22 cellular contexts compared by ENCODE assay signal in the genomic region with DNA sequence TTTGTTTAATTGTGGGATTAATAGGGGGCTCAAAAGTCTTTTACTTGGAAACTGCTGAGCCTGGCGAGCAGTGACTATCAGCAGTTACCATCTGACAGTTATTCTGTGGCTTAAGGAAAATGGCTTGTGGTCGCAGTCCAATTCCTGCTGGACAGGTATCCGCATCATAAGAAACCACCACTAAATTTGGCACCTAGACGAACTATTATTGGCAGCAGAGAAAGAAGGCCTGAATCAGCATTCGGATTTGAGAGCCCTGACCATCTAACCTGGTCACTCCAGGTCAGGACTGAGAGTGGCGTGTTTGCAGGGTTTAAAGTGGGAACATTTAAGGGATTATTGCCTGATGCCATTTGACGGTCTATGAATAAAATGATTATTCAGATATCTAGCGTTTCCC.
A peak's percentile ranks its signal among the peaks of the same experiment; 100 is the strongest.
DNase-seq lines count a peak whose midpoint lies in the region; ATAC-seq, FAIRE-seq and TF ChIP-seq lines count a peak whose summit lies in the region.
"Had no signal": no experiment of that assay in that cellular context is flagged by ENCODE, and none has a peak within 500 bp of the region (broad histone marks: within the 10 kb centered on the region; RNA-seq: fewer than 3 reads in every experiment).

No MANE protein-coding gene starts in this region.

- no peak overlapping the region for H3K4me3 ChIP-seq in GM23248
- no peak overlapping the region for H3K4me3 ChIP-seq in retinal pigment epithelial cell (ENCODE audit: low read length)
- H3K4me3 ChIP-seq: hepatocyte, thoracic aorta had no signal

- in situ Hi-C loops in GM23248 (cut with MboI), result loop anchor here (25.0 kb wide), 2 partner anchors 952 to 1127 kb away; no protein-coding TSS in a partner anchor

- peaks cover 34% of the 10 kb centered on the region for H3K27me3 ChIP-seq in GM23248 (replicated peaks; ENCODE audit: insufficient read depth)
- H3K27me3 ChIP-seq: foreskin keratinocyte had no signal

- intact Hi-C loops in activated CD4-positive, alpha-beta T cell treated with anti-CD3 and anti-CD28 coated beads, Interleukin-2, amount 10 ng/mL, durations not matched to agents 24 days and 14 days (cut with micrococcal nuclease), result loop anchor here (5.0 to 10.0 kb wide), 2 partner anchors 136 to 592 kb away; no protein-coding TSS in a partner anchor

- no peak for ATAC-seq in GM21360 (IDR thresholded peaks at IDR 0.05; ENCODE audit: unreplicated experiment)
- ATAC-seq: foreskin keratinocyte; naive thymus-derived CD8-positive, alpha-beta T cell; sciatic nerve; stimulated activated memory B cell treated with anti-CD40 and anti-IgM and Interleukin-4, amounts not matched to agents 10 μg/mL and 1 μg/mL and 100 μg/mL, for 72 hours; T-cell had no signal

- H3K27ac ChIP-seq in GM23248 (no peak overlapping the region), epithelial cell of prostate (no peak overlapping the region)
- H3K27ac ChIP-seq: foreskin keratinocyte, thoracic aorta, WERI-Rb-1 had no signal

- no peak overlapping the region for H3K27ac Mint-ChIP-seq in activated CD4-positive, alpha-beta T cell treated with anti-CD3 and anti-CD28 coated beads, Interleukin-2, amount 10 ng/mL, durations not matched to agents 24 days and 14 days
- H3K27ac Mint-ChIP-seq: naive thymus-derived CD8-positive, alpha-beta T cell; stimulated activated memory B cell treated with anti-CD40 and anti-IgM and Interleukin-4, amounts not matched to agents 10 μg/mL and 1 μg/mL and 100 μg/mL, for 72 hours; T-cell had no signal

- no peak overlapping the region for H3K9ac ChIP-seq in GM23248

- no peaks in the 10 kb centered on the region for H3K79me2 ChIP-seq in GM23248 (ENCODE audit: insufficient read depth)
- H3K79me2 ChIP-seq: hepatocyte had no signal

- peaks cover 20% of the 10 kb centered on the region for H3K4me1 Mint-ChIP-seq in activated CD4-positive, alpha-beta T cell treated with anti-CD3 and anti-CD28 coated beads, Interleukin-2, amount 10 ng/mL, durations not matched to agents 24 days and 14 days
- H3K4me1 Mint-ChIP-seq: central memory CD8-positive, alpha-beta T cell; naive thymus-derived CD8-positive, alpha-beta T cell had no signal

- no peaks in the 10 kb centered on the region for H3K36me3 ChIP-seq in GM23248 (ENCODE audit: low read depth)
- H3K36me3 ChIP-seq: thoracic aorta, WERI-Rb-1 had no signal

- no peak overlapping the region for H2AFZ ChIP-seq in GM23248
- H2AFZ ChIP-seq: hepatocyte had no signal

- peak overlapping the region; percentile 20 for H3K4me2 ChIP-seq in GM23248 (ENCODE audit: unreplicated experiment)
- H3K4me2 ChIP-seq: hepatocyte had no signal

- no peaks in the 10 kb centered on the region for H3F3A ChIP-seq in GM23248 (ENCODE audit: insufficient read depth)

- no peaks in the 10 kb centered on the region for H3K9me2 ChIP-seq in GM23248 (ENCODE audit: insufficient read depth)

- H3K9me3 Mint-ChIP-seq in activated CD4-positive, alpha-beta T cell treated with anti-CD3 and anti-CD28 coated beads, Interleukin-2, amount 10 ng/mL, durations not matched to agents 24 days and 14 days, result peaks cover 7% of the 10 kb centered on the region
- H3K9me3 Mint-ChIP-seq: central memory CD8-positive, alpha-beta T cell; naive thymus-derived CD8-positive, alpha-beta T cell; stimulated activated memory B cell treated with anti-CD40 and anti-IgM and Interleukin-4, amounts not matched to agents 10 μg/mL and 1 μg/mL and 100 μg/mL, for 72 hours; T-cell had no signal

- H4K20me1 ChIP-seq in GM23248 (ENCODE audit: insufficient read depth), result no peaks in the 10 kb centered on the region

- no peak overlapping the region for H3K4me3 Mint-ChIP-seq in activated CD4-positive, alpha-beta T cell treated with anti-CD3 and anti-CD28 coated beads, Interleukin-2, amount 10 ng/mL, durations not matched to agents 24 days and 14 days
- H3K4me3 Mint-ChIP-seq: central memory CD8-positive, alpha-beta T cell; naive thymus-derived CD8-positive, alpha-beta T cell; stimulated activated memory B cell treated with anti-CD40 and anti-IgM and Interleukin-4, amounts not matched to agents 10 μg/mL and 1 μg/mL and 100 μg/mL, for 72 hours; T-cell had no signal

- DNase-seq in GM23248 (no peak), RCC 7860 (ENCODE audit: low spot score) (peak; percentile 86), epithelial cell of prostate (ENCODE audit: low read depth, low spot score) (peak; percentile 26), retinal pigment epithelial cell (ENCODE audit: low read depth) (peak; percentile 33), pons (ENCODE audit: low spot score) (no peak)
- DNase-seq in activated CD4-positive, alpha-beta T cell treated with anti-CD3 and anti-CD28 coated beads, Interleukin-2, amount 10 ng/mL, durations not matched to agents 24 days and 14 days, result no peak
- DNase-seq: activated CD4-positive, alpha-beta T cell treated with anti-CD3 and anti-CD28 coated beads, Interleukin-2, amount 50 U/mL, for 48 hours; activated gamma-delta T cell; Karpas-422; naive thymus-derived CD8-positive, alpha-beta T cell; SIG-M5; T-cell; WERI-Rb-1 had no signal

- H3K36me3 Mint-ChIP-seq in activated CD4-positive, alpha-beta T cell treated with anti-CD3 and anti-CD28 coated beads, Interleukin-2, amount 10 ng/mL, durations not matched to agents 24 days and 14 days (ENCODE audit: low read depth), result peaks cover 2% of the 10 kb centered on the region
- H3K36me3 Mint-ChIP-seq: naive thymus-derived CD8-positive, alpha-beta T cell; stimulated activated memory B cell treated with anti-CD40 and anti-IgM and Interleukin-4, amounts not matched to agents 10 μg/mL and 1 μg/mL and 100 μg/mL, for 72 hours; T-cell had no signal

- WGBS in GM23248 (ENCODE audit: low coverage in 1 of 2, low lambda C conversion rate in 2 of 2, missing lambda C conversion rate in 2 of 2), 2 experiments, result 67 to 70% methylated on average over 8 of the region's 8 CpGs

- H3K4me1 ChIP-seq in GM23248 (ENCODE audit: insufficient read depth), result peaks cover 10% of the 10 kb centered on the region; the same call in 1 of the 2 replicates
- H3K4me1 ChIP-seq: foreskin keratinocyte had no signal

- FAIRE-seq in RCC 7860 (lab: Jason Lieb, UNC), result peak; percentile 97
- FAIRE-seq: H54, islet of Langerhans had no signal

- H3K9me3 ChIP-seq in GM23248 (ENCODE audit: low read depth), result no peaks in the 10 kb centered on the region
- H3K9me3 ChIP-seq: thoracic aorta had no signal

- peaks cover 37% of the 10 kb centered on the region for H3K27me3 Mint-ChIP-seq in activated CD4-positive, alpha-beta T cell treated with anti-CD3 and anti-CD28 coated beads, Interleukin-2, amount 10 ng/mL, durations not matched to agents 24 days and 14 days

- no peak for TF ChIP-seq CTCF in retinal pigment epithelial cell (conservative IDR thresholded peaks at IDR 0.05; ENCODE audit: low read depth, low read length)

Comparison
In these comparisons a context has a peak if more than half of its experiments do, and no peak if none do; other contexts are left out.
1. DNase-seq: peak in RCC 7860 (single experiment), epithelial cell of prostate (single experiment) and retinal pigment epithelial cell (single experiment); none in GM23248 (single experiment), activated CD4-positive, alpha-beta T cell treated with anti-CD3 and anti-CD28 coated beads, Interleukin-2, amount 10 ng/mL, durations not matched to agents 24 days and 14 days (single experiment) and pons (single experiment).